In genomic region chr4:118566003-118566513, GRCh38 we compare ENCODE assay signal across 8 cellular contexts.
DNase-seq lines count a peak whose midpoint lies in the region; ATAC-seq and TF ChIP-seq lines count a peak whose summit lies in the region.
"Not testable (repeated sequence)": the region's sequence is repeated elsewhere in the genome, so short reads cannot be mapped to it uniquely, and the experiment has no call there.

No MANE protein-coding gene starts in this region.

- H3K4me3 Mint-ChIP-seq in osteocyte (ENCODE audit: unreplicated experiment) = not testable (repeated sequence)

- H3K36me3 Mint-ChIP-seq in osteocyte (ENCODE audit: unreplicated experiment) = not testable (repeated sequence)

- H3K4me3 ChIP-seq in H7 (ENCODE audit: insufficient read depth, low read depth, low read length) = not testable (repeated sequence)

- not testable (repeated sequence) for H3K27me3 ChIP-seq in H7 (ENCODE audit: control insufficient read depth, insufficient read depth, low read length)

- DNase-seq in DMS153 treated with DMSO at 0.1 percent for 48 hours (lab: John Stamatoyannopoulos, UW; ENCODE audit: unreplicated experiment) = peak; percentile 69
- peak; percentile 12 for DNase-seq in H7
- DNase-seq in NCI-H1930 (lab: John Stamatoyannopoulos, UW) = peak; percentile 42 to 45
- DNase-seq in T1000 (lab: John Stamatoyannopoulos, UW) = peak; percentile 86
- DNase-seq in fibroblast of gingiva (ENCODE audit: low read depth) = peak; percentile 83
- peak; percentile 95 for DNase-seq in osteocyte (ENCODE audit: extremely low spot score, unreplicated experiment)

- not testable (repeated sequence) for H3K36me3 ChIP-seq in H7 (replicated peaks; ENCODE audit: control insufficient read depth, insufficient read depth, low read length)

- not testable (repeated sequence) for TF ChIP-seq CTCF in osteocyte (IDR thresholded peaks at IDR 0.05)

- H3K9me3 Mint-ChIP-seq in osteocyte (ENCODE audit: unreplicated experiment) = not testable (repeated sequence)

- peaks cover 10% of the 10 kb centered on the region for H3K27me3 Mint-ChIP-seq in osteocyte (ENCODE audit: unreplicated experiment)

- peak; percentile 63 for ATAC-seq in GM19035 (IDR thresholded peaks at IDR 0.05; ENCODE audit: unreplicated experiment)
- peak; percentile 88 for ATAC-seq in HG03378 (IDR thresholded peaks at IDR 0.05; ENCODE audit: unreplicated experiment)

- H3K27ac Mint-ChIP-seq in osteocyte (ENCODE audit: unreplicated experiment) = peak overlapping the region; percentile 90

- peaks cover 31% of the 10 kb centered on the region for H3K4me1 Mint-ChIP-seq in osteocyte (ENCODE audit: unreplicated experiment)

Comparison
In these comparisons a context has a peak if more than half of its experiments do, and no peak if none do; other contexts are left out.
1. DNase-seq: peak in every context shown above with its lines; median percentile 95 in osteocyte; 86 in T1000; 83 in fibroblast of gingiva; 69 in DMS153 treated with DMSO at 0.1 percent for 48 hours; 44 in NCI-H1930; 12 in H7.